ENCODE assay signal across 35 cellular contexts in the genomic region with DNA sequence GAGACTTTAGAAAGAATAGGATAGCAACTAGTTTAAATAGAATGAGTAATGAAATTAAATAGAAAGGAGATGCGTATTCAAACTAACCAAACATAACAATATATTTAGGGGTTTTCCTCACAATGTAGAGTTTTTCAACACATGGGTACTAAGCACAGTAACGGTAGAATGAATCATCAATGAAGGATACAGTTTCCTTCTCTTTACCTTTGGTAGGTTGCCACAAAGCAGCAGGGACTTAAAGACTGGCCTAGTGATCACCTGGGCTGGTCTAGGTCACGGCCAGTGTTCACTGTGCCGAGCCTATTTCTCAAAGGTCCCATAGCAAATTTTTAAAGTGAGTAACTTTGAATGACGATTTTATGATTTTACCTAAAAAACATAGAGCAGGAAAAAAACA.
"Had no signal": no experiment of that assay in that cellular context is flagged by ENCODE, and none has a peak within 500 bp of the region (broad histone marks: within the 10 kb centered on the region; RNA-seq: fewer than 3 reads in every experiment).

No MANE protein-coding gene starts in this region.

- DNase-seq: activated B cell treated with CpG ODN at 0.5 μM for 24 hours; activated CD4-positive, alpha-beta memory T cell treated with anti-CD3 and anti-CD28 coated beads, Interleukin-2, amount 10 ng/mL, durations not matched to agents 7 days and 5 days; activated CD4-positive, alpha-beta T cell treated with anti-CD3 and anti-CD28 coated beads for 4 hours; activated CD4-positive, CD25-positive, alpha-beta regulatory T cell treated with anti-CD3 and anti-CD28 coated beads, Interleukin-2, amount 50 U/mL, for 72 hours; activated CD8-positive, alpha-beta memory T cell treated with anti-CD3 and anti-CD28 coated beads for 24 hours; activated CD8-positive, alpha-beta memory T cell treated with anti-CD3 and anti-CD28 coated beads, Interleukin-2, amount 10 ng/mL, durations not matched to agents 7 days and 5 days; activated CD8-positive, alpha-beta memory T cell treated with anti-CD3 and anti-CD28 coated beads, Interleukin-2, amount 50 U/mL, for 48 hours; activated effector memory CD4-positive, alpha-beta T cell treated with anti-CD3 and anti-CD28 coated beads, Interleukin-2, amount 50 U/mL, for 16 hours; activated naive CD4-positive, alpha-beta T cell; activated naive CD4-positive, alpha-beta T cell treated with anti-CD3 and anti-CD28 coated beads, Interleukin-2, amount 50 U/mL, for 16 hours; activated naive CD8-positive, alpha-beta T cell treated with anti-CD3 and anti-CD28 coated beads for 36 hours; activated T-cell treated with anti-CD3 and anti-CD28 coated beads, Interleukin-2, amount 50 U/mL, for 48 hours; amniotic stem cell; aorta; central memory CD4-positive, alpha-beta T cell; Karpas-422; KBM-7; NCI-H1105; NCI-H1417 treated with DMSO at 0.1 percent for 48 hours; NCI-H187 treated with DMSO at 0.1 percent for 48 hours; NCI-H2081; NCI-H2171 treated with DMSO at 0.1 percent for 48 hours; NCI-H345; NCI-H524 treated with DMSO at 0.1 percent for 48 hours; Peyer's patch; RPMI8226; SHP77 treated with DMSO at 0.1 percent for 48 hours; SW 1271; T-helper 1 cell; T-helper 2 cell; T-helper 9 cell had no signal

- H3K4me1 ChIP-seq: breast epithelium had no signal

- H3K36me3 ChIP-seq: breast epithelium, Peyer's patch, SJSA1 had no signal

- H3K9me3 ChIP-seq: breast epithelium, Peyer's patch, SJSA1 had no signal

- H3K27me3 ChIP-seq: breast epithelium, Peyer's patch, SJSA1 had no signal

- H3K4me1 Mint-ChIP-seq: activated B cell treated with CpG ODN at 0.5 μM for 24 hours; activated CD4-positive, alpha-beta memory T cell treated with anti-CD3 and anti-CD28 coated beads, Interleukin-2, amount 10 ng/mL, durations not matched to agents 7 days and 5 days; activated CD8-positive, alpha-beta memory T cell treated with anti-CD3 and anti-CD28 coated beads, Interleukin-2, amount 10 ng/mL, durations not matched to agents 7 days and 5 days; activated T-helper 17 cell treated with anti-CD3 and anti-CD28 coated beads, Interleukin-2, amount 50 U/mL, for 72 hours had no signal

- H3K27me3 Mint-ChIP-seq: activated B cell treated with CpG ODN at 0.5 μM for 24 hours; activated CD4-positive, alpha-beta memory T cell treated with anti-CD3 and anti-CD28 coated beads, Interleukin-2, amount 10 ng/mL, durations not matched to agents 7 days and 5 days; activated CD8-positive, alpha-beta memory T cell treated with anti-CD3 and anti-CD28 coated beads, Interleukin-2, amount 10 ng/mL, durations not matched to agents 7 days and 5 days; activated naive CD8-positive, alpha-beta T cell treated with anti-CD3 and anti-CD28 coated beads for 36 hours; activated T-helper 17 cell treated with anti-CD3 and anti-CD28 coated beads, Interleukin-2, amount 50 U/mL, for 72 hours had no signal

- H3K27ac Mint-ChIP-seq: activated B cell treated with CpG ODN at 0.5 μM for 24 hours; activated CD4-positive, alpha-beta memory T cell treated with anti-CD3 and anti-CD28 coated beads, Interleukin-2, amount 10 ng/mL, durations not matched to agents 7 days and 5 days; activated CD8-positive, alpha-beta memory T cell treated with anti-CD3 and anti-CD28 coated beads, Interleukin-2, amount 10 ng/mL, durations not matched to agents 7 days and 5 days; activated naive CD8-positive, alpha-beta T cell treated with anti-CD3 and anti-CD28 coated beads for 36 hours; activated T-helper 17 cell treated with anti-CD3 and anti-CD28 coated beads, Interleukin-2, amount 50 U/mL, for 72 hours had no signal

- H3K27ac ChIP-seq: breast epithelium, Peyer's patch, SJSA1, VCaP had no signal

- H3K4me3 Mint-ChIP-seq: activated B cell treated with CpG ODN at 0.5 μM for 24 hours; activated CD4-positive, alpha-beta memory T cell treated with anti-CD3 and anti-CD28 coated beads, Interleukin-2, amount 10 ng/mL, durations not matched to agents 7 days and 5 days; activated CD8-positive, alpha-beta memory T cell treated with anti-CD3 and anti-CD28 coated beads, Interleukin-2, amount 10 ng/mL, durations not matched to agents 7 days and 5 days; activated naive CD8-positive, alpha-beta T cell treated with anti-CD3 and anti-CD28 coated beads for 36 hours; activated T-helper 17 cell treated with anti-CD3 and anti-CD28 coated beads, Interleukin-2, amount 50 U/mL, for 72 hours had no signal

- ATAC-seq: activated CD8-positive, alpha-beta memory T cell treated with anti-CD3 and anti-CD28 coated beads, Interleukin-2, amount 10 ng/mL, durations not matched to agents 7 days and 5 days; activated T-helper 17 cell treated with anti-CD3 and anti-CD28 coated beads, Interleukin-2, amount 50 U/mL, for 72 hours had no signal

- H3K9me3 Mint-ChIP-seq: activated B cell treated with CpG ODN at 0.5 μM for 24 hours; activated CD4-positive, alpha-beta memory T cell treated with anti-CD3 and anti-CD28 coated beads, Interleukin-2, amount 10 ng/mL, durations not matched to agents 7 days and 5 days; activated naive CD8-positive, alpha-beta T cell treated with anti-CD3 and anti-CD28 coated beads for 36 hours had no signal

- H3K4me3 ChIP-seq: breast epithelium, Peyer's patch, SJSA1 had no signal

- H3K36me3 Mint-ChIP-seq: activated CD8-positive, alpha-beta memory T cell treated with anti-CD3 and anti-CD28 coated beads, Interleukin-2, amount 10 ng/mL, durations not matched to agents 7 days and 5 days; activated naive CD8-positive, alpha-beta T cell treated with anti-CD3 and anti-CD28 coated beads for 36 hours had no signal
